Comparison of ENCODE assay signal across 8 cellular contexts in genomic region chr11:118924591-118925585, GRCh38. TPM values are rescaled to one million over a fixed set of nuclear protein-coding genes. Genes with fewer than 3 reads are reported as not detected.
DNase-seq lines count a peak whose midpoint lies in the region; FAIRE-seq and TF ChIP-seq lines count a peak whose summit lies in the region.

No MANE protein-coding gene starts in this region.

- intact Hi-C loops in uterus (cut with DNase I; ENCODE audit: low total_unique reads) = no loop called here

- TF ChIP-seq CTCF in HFF-Myc (IDR thresholded peaks at IDR 0.05; ENCODE audit: low read depth, low read length, missing control alignments) (no peak), WERI-Rb-1 (IDR thresholded peaks at IDR 0.05; ENCODE audit: low read depth, low read length) (0 out of 2 replicates have a peak, but pooled peaks have one; percentile 1), endothelial cell (IDR thresholded peaks at IDR 0.05; ENCODE audit: unreplicated experiment) (no peak), uterus (IDR thresholded peaks at IDR 0.05) (no peak)

- peak overlapping the region; percentile 93 for H3K9ac ChIP-seq in muscle layer of colon (ENCODE audit: low read length)

- H3K27ac ChIP-seq in WERI-Rb-1 = peak overlapping the region; percentile 3; the same call in 1 of the 2 replicates
- peak overlapping the region; percentile 97 for H3K27ac ChIP-seq in muscle layer of colon (ENCODE audit: low read depth, low read length)
- H3K27ac ChIP-seq in uterus = peak overlapping the region; percentile 99 to 100

- peak overlapping the region; percentile 83 for H3K27ac Mint-ChIP-seq in endothelial cell (ENCODE audit: unreplicated experiment)

- H3K4me1 ChIP-seq in muscle layer of colon (ENCODE audit: insufficient read depth, low read length) = peaks cover 60% of the 10 kb centered on the region
- peaks cover 5 to 27% of the 10 kb centered on the region in 2 donors for H3K4me1 ChIP-seq in uterus

- peaks cover 25% of the 10 kb centered on the region for H3K27me3 Mint-ChIP-seq in endothelial cell (ENCODE audit: unreplicated experiment)

- H3K36me3 ChIP-seq in WERI-Rb-1 (no peaks in the 10 kb centered on the region), muscle layer of colon (ENCODE audit: insufficient read depth, low read length) (peaks cover 5% of the 10 kb centered on the region), uterus (no peaks in the 10 kb centered on the region)

- no peaks in the 10 kb centered on the region for H3K9me3 ChIP-seq in WERI-Rb-1 (ENCODE audit: severe bottlenecking)
- H3K9me3 ChIP-seq in muscle layer of colon (ENCODE audit: low read length) = no peaks in the 10 kb centered on the region
- H3K9me3 ChIP-seq in uterus = no peaks in the 10 kb centered on the region

- peaks cover 3% of the 10 kb centered on the region for H3K36me3 Mint-ChIP-seq in endothelial cell (ENCODE audit: low read depth, unreplicated experiment)

- DNase-seq in COLO668 (lab: John Stamatoyannopoulos, UW; ENCODE audit: unreplicated experiment) = peak; percentile 65
- DNase-seq in HFF-Myc (ENCODE audit: extremely low read depth, low read depth) = no peak
- DNase-seq in WERI-Rb-1 = peak; percentile 59
- DNase-seq in endothelial cell (ENCODE audit: low spot score) = peak; percentile 63
- peak; percentile 35 to 61 for DNase-seq in uterus
- no peak for DNase-seq in LoVo (ENCODE audit: low spot score)
- DNase-seq in frontal cortex (ENCODE audit: low spot score in 2 of 2) = no peak

- H3K4me1 Mint-ChIP-seq in endothelial cell (ENCODE audit: unreplicated experiment) = peaks cover 47% of the 10 kb centered on the region

- H3K4me3 Mint-ChIP-seq in endothelial cell (ENCODE audit: unreplicated experiment) = peak overlapping the region; percentile 92

- FAIRE-seq in frontal cortex (lab: Jason Lieb, UNC) = no peak

- H3K9me3 Mint-ChIP-seq in endothelial cell (ENCODE audit: unreplicated experiment) = no peaks in the 10 kb centered on the region

- no peak for TF ChIP-seq POLR2A in uterus (IDR thresholded peaks at IDR 0.05)

- no peaks in the 10 kb centered on the region for H3K27me3 ChIP-seq in WERI-Rb-1 (ENCODE audit: insufficient read depth, low read depth, severe bottlenecking)
- H3K27me3 ChIP-seq in muscle layer of colon (ENCODE audit: control insufficient read depth in 1 of 2, insufficient read depth in 2 of 2, low read length in 2 of 2) = no peaks in the 10 kb centered on the region
- H3K27me3 ChIP-seq in uterus = no peaks in the 10 kb centered on the region

- H3K4me3 ChIP-seq in HFF-Myc (replicated peaks; ENCODE audit: low read depth, low read length) = peak overlapping the region; percentile 98
- H3K4me3 ChIP-seq in WERI-Rb-1 (ENCODE audit: low read depth, low read length) = peak overlapping the region; percentile 76
- peak overlapping the region; percentile 93 to 95 for H3K4me3 ChIP-seq in muscle layer of colon (ENCODE audit: low read depth in 1 of 2, low read length in 2 of 2)
- H3K4me3 ChIP-seq in uterus = peak overlapping the region; percentile 94

RNA-seq across cellular contexts. Expression of gene BCL9L, which starts 0.8 kb away (rescaled TPM):
- total RNA-seq in endothelial cell (ENCODE audit: unreplicated experiment) (16.5 TPM), uterus (100 to 1,000 TPM in 1 of 4 donors, 10 to 100 TPM in 1, 1 to 10 TPM in 2; 2.9 to 157 (median 13.7) TPM), frontal cortex (8.6 TPM)

RNA-seq across cellular contexts. Expression of gene UPK2, which starts 31.2 kb away (rescaled TPM):
- total RNA-seq in endothelial cell (ENCODE audit: unreplicated experiment) = not detected
- total RNA-seq in uterus = not detected
- not detected for total RNA-seq in frontal cortex

RNA-seq across cellular contexts. Expression of gene CXCR5, which starts 41.2 kb away (rescaled TPM):
- total RNA-seq in endothelial cell (ENCODE audit: unreplicated experiment) = not detected
- total RNA-seq in uterus = under 1 TPM in 1 of 4 donors, not detected in 3; 0.14 TPM
- not detected for total RNA-seq in frontal cortex

RNA-seq across cellular contexts. Expression of gene FOXR1, which starts 46.7 kb away (rescaled TPM):
- not detected for total RNA-seq in endothelial cell (ENCODE audit: unreplicated experiment)
- not detected for total RNA-seq in uterus
- not detected for total RNA-seq in frontal cortex

Comparison
In these comparisons a context has a peak if more than half of its experiments do, and no peak if none do; other contexts are left out.
1. DNase-seq: peak in COLO668 (single experiment), WERI-Rb-1 (single experiment), endothelial cell (single experiment) and uterus (2 of 2); none in HFF-Myc (single experiment), LoVo (single experiment) and frontal cortex (0 of 2).
2. H3K27ac ChIP-seq: peak in every context shown above with its lines; median percentile 100 in uterus; 97 in muscle layer of colon; 3 in WERI-Rb-1.
3. Peak in every context shown above with its lines, with median percentiles within 50 percentile points of each other: H3K4me3 ChIP-seq.